Comparison of ENCODE assay signal across 15 cellular contexts in genomic region chrX:124737771-124738170, GRCh38.
DNase-seq lines count a peak whose midpoint lies in the region; ATAC-seq and TF ChIP-seq lines count a peak whose summit lies in the region.
"Had no signal": no experiment of that assay in that cellular context is flagged by ENCODE, and none has a peak within 500 bp of the region (broad histone marks: within the 10 kb centered on the region; RNA-seq: fewer than 3 reads in every experiment).

No MANE protein-coding gene starts in this region.

- H3K27me3 ChIP-seq in DND-41 (ENCODE audit: insufficient read depth, low read length, poor library complexity) (no peaks in the 10 kb centered on the region), H9 (ENCODE audit: insufficient read depth, low read length) (no peaks in the 10 kb centered on the region), MG63 (no peaks in the 10 kb centered on the region), adrenal gland (peaks cover 3% of the 10 kb centered on the region)
- no peaks in the 10 kb centered on the region for H3K27me3 ChIP-seq in naive thymus-derived CD4-positive, alpha-beta T cell (ENCODE audit: control insufficient read depth in 2 of 2, insufficient read depth in 2 of 2, low read length in 2 of 2)
- H3K27me3 ChIP-seq: Peyer's patch had no signal

- H3K9me3 Mint-ChIP-seq in H9 (peaks cover 0 to 2% of the 10 kb centered on the region in 2 experiments; a peak in 2 of 5 replicates), WTC11 (no peaks in the 10 kb centered on the region)
- peaks cover 0 to 3% (median 0%) of the 10 kb centered on the region in 11 donors for H3K9me3 Mint-ChIP-seq in naive thymus-derived CD4-positive, alpha-beta T cell

- H3K4me1 Mint-ChIP-seq in H9 (peaks cover 61 to 62% of the 10 kb centered on the region in 2 experiments), WTC11 (peaks cover 67% of the 10 kb centered on the region)
- H3K4me1 Mint-ChIP-seq in naive thymus-derived CD4-positive, alpha-beta T cell, result peaks cover 7 to 46% (median 34%) of the 10 kb centered on the region in 7 donors

- H3K4me2 ChIP-seq in DND-41 (ENCODE audit: insufficient read depth, low read length) (peak overlapping the region; percentile 83), H9 (ENCODE audit: insufficient read depth, insufficient read length, low read length) (peak overlapping the region; percentile 39)
- H3K4me2 ChIP-seq: BLaER1 had no signal

- no peaks in the 10 kb centered on the region for H3K23me2 ChIP-seq in H9 (ENCODE audit: insufficient read length, low read depth, low read length, poor library complexity, severe bottlenecking)

- H3K79me2 ChIP-seq in DND-41 (ENCODE audit: insufficient read depth, low read length) (no peaks in the 10 kb centered on the region), H9 (ENCODE audit: insufficient read depth, low read length) (no peaks in the 10 kb centered on the region)

- H3T11ph ChIP-seq in H9 (ENCODE audit: low read length), result no peak overlapping the region

- H2AFZ ChIP-seq in DND-41 (ENCODE audit: low read depth, low read length) (no peak overlapping the region), H9 (ENCODE audit: low read length) (no peak overlapping the region)

- no CpG with 5 or more reads among the region's 4 CpGs for WGBS in H9 (ENCODE audit: extremely low coverage, insufficient read length, low lambda C conversion rate)
- 39 to 54% (median 47%) methylated on average over 3 to 4 of the region's 4 CpGs for WGBS in adrenal gland, 4 donors

- H3K36me3 Mint-ChIP-seq in H9 (ENCODE audit: insufficient read depth in 1 of 3, low read depth in 3 of 3), result no peaks in the 10 kb centered on the region; a peak in 3 of 7 replicates
- H3K36me3 Mint-ChIP-seq in WTC11, result no peaks in the 10 kb centered on the region
- peaks cover 0 to 5% (median 0%) of the 10 kb centered on the region in 5 donors for H3K36me3 Mint-ChIP-seq in naive thymus-derived CD4-positive, alpha-beta T cell

- no peak overlapping the region for H4K91ac ChIP-seq in H9 (ENCODE audit: insufficient read length, low read depth, low read length)

- no peak overlapping the region for H3K23ac ChIP-seq in H9 (ENCODE audit: insufficient read length, low read depth, low read length)

- no peak overlapping the region for H2AK5ac ChIP-seq in H9 (ENCODE audit: insufficient read length, low read length)

- peak overlapping the region; percentile 87 for H3K27ac ChIP-seq in DND-41 (ENCODE audit: low read length)
- peak overlapping the region; percentile 83 for H3K27ac ChIP-seq in H9 (ENCODE audit: insufficient read length, low read depth, low read length)
- H3K27ac ChIP-seq in naive thymus-derived CD4-positive, alpha-beta T cell (ENCODE audit: low read depth, low read length), result no peak overlapping the region
- H3K27ac ChIP-seq in adrenal gland, result no peak overlapping the region
- H3K27ac ChIP-seq: BLaER1, Peyer's patch had no signal

- H3K27ac Mint-ChIP-seq in H9 (peak overlapping the region; percentile 58 to 96 (median 85); a peak in 6 of 7 replicates), WTC11 (peak overlapping the region; percentile 96)
- peak overlapping the region in 8 of 9 donors; percentile 81 to 93 (median 86) for H3K27ac Mint-ChIP-seq in naive thymus-derived CD4-positive, alpha-beta T cell

- H3K27me3 Mint-ChIP-seq in H9 (ENCODE audit: low read depth) (no peaks in the 10 kb centered on the region), WTC11 (ENCODE audit: low read depth) (no peaks in the 10 kb centered on the region)
- H3K27me3 Mint-ChIP-seq in naive thymus-derived CD4-positive, alpha-beta T cell, result no peaks in the 10 kb centered on the region

- H2BK5ac ChIP-seq in H9 (ENCODE audit: insufficient read length, low read length), result no peak overlapping the region

- no peak overlapping the region for H2BK12ac ChIP-seq in H9 (ENCODE audit: insufficient read length, low read depth, low read length)

- H3K9ac ChIP-seq in DND-41 (ENCODE audit: low read depth, low read length) (no peak overlapping the region), H9 (ENCODE audit: extremely low read depth, insufficient read length, low read length) (no peak overlapping the region)
- H3K9ac ChIP-seq: BLaER1 had no signal

- no peak overlapping the region for H2BK20ac ChIP-seq in H9 (ENCODE audit: low read depth, low read length, poor library complexity, severe bottlenecking)

- H3K9me3 ChIP-seq in DND-41 (ENCODE audit: insufficient read depth, low read length, severe bottlenecking) (no peaks in the 10 kb centered on the region), H9 (ENCODE audit: control insufficient read depth, low read depth, low read length) (no peaks in the 10 kb centered on the region), MG63 (no peaks in the 10 kb centered on the region), adrenal gland (replicated peaks in 1 of 3) (no peaks in the 10 kb centered on the region)
- no peaks in the 10 kb centered on the region for H3K9me3 ChIP-seq in naive thymus-derived CD4-positive, alpha-beta T cell (ENCODE audit: control insufficient read depth in 2 of 3, low read length in 3 of 3)
- H3K9me3 ChIP-seq: BLaER1, Peyer's patch had no signal

- no peaks in the 10 kb centered on the region for H3K79me1 ChIP-seq in H9 (ENCODE audit: insufficient read depth, low read depth, low read length, poor library complexity, severe bottlenecking)

- POLR2A ChIA-PET in WTC11 (lab: Charles Lee), result no interaction called here
- POLR2A ChIA-PET in naive thymus-derived CD4-positive, alpha-beta T cell (lab: Charles Lee), result no interaction called here

- intact Hi-C loops in naive thymus-derived CD4-positive, alpha-beta T cell (cut with micrococcal nuclease), result loop anchor here in 1 of 2 donors (1.0 to 5.0 kb wide), 5 partner anchors 9 to 775 kb away; partner anchors contain the start of gene STAG2
- intact Hi-C loops in adrenal gland (cut with DNase I), result no loop called here

- H3K36me3 ChIP-seq in DND-41 (ENCODE audit: insufficient read depth, low read length), result no peaks in the 10 kb centered on the region
- no peaks in the 10 kb centered on the region for H3K36me3 ChIP-seq in naive thymus-derived CD4-positive, alpha-beta T cell (ENCODE audit: control insufficient read depth in 2 of 3, insufficient read depth in 3 of 3, low read length in 3 of 3)
- no peaks in the 10 kb centered on the region for H3K36me3 ChIP-seq in MG63
- no peaks in the 10 kb centered on the region for H3K36me3 ChIP-seq in adrenal gland (replicated peaks in 1 of 2)
- H3K36me3 ChIP-seq: BLaER1, Peyer's patch had no signal

- H3K14ac ChIP-seq in H9 (ENCODE audit: insufficient read depth, low read length), result no peak overlapping the region

- DNase-seq in DND-41 (no peak), H9 (peak; percentile 28), WTC11 (ENCODE audit: low spot score) (no peak), MG63 (no peak), adrenal gland (no peak)
- no peak for DNase-seq in naive thymus-derived CD4-positive, alpha-beta T cell
- DNase-seq: CD8-positive, alpha-beta memory T cell; NCI-H1105; NCI-H1694; NCI-H748 treated with DMSO at 0.1 percent for 48 hours; NK-92 treated with Interleukin-12 subunit alpha and Interleukin-12 subunit beta, amount 100 ng/mL, for 24 hours; Peyer's patch had no signal

- H3K4me3 Mint-ChIP-seq in H9 (peak overlapping the region in 1 of 2 experiments; percentile 61; a peak in 4 of 5 replicates), WTC11 (no peak overlapping the region; the same call in 1 of the 2 replicates)
- H3K4me3 Mint-ChIP-seq in naive thymus-derived CD4-positive, alpha-beta T cell, result peak overlapping the region in 5 of 10 donors; percentile 12 to 79 (median 78)

- H3K4me3 ChIP-seq in DND-41 (ENCODE audit: low read depth in 1 of 2, low read length in 2 of 2) (no peak overlapping the region; a peak in 1 of 4 replicates), MG63 (no peak overlapping the region), adrenal gland (no peak overlapping the region)
- peak overlapping the region; percentile 13 for H3K4me3 ChIP-seq in naive thymus-derived CD4-positive, alpha-beta T cell (ENCODE audit: low read length)
- H3K4me3 ChIP-seq: BLaER1, Peyer's patch had no signal

- CTCF ChIA-PET in WTC11 (lab: Charles Lee), result no interaction called here
- CTCF ChIA-PET in naive thymus-derived CD4-positive, alpha-beta T cell (lab: Charles Lee), result no interaction called here

- TF ChIP-seq CTCF in DND-41 (IDR thresholded peaks at IDR 0.05; ENCODE audit: borderline replicate concordance, extremely low read depth, low read length, poor library complexity, severe bottlenecking), result no peak
- no peak for TF ChIP-seq CTCF in H9 (conservative IDR thresholded peaks at IDR 0.05)
- no peak for TF ChIP-seq CTCF in WTC11 (IDR thresholded peaks at IDR 0.05)
- no peak for TF ChIP-seq CTCF in adrenal gland (IDR thresholded peaks at IDR 0.05)

- H3K4ac ChIP-seq in H9 (ENCODE audit: low read depth, low read length), result no peak overlapping the region

- H3K4me1 ChIP-seq in DND-41 (ENCODE audit: insufficient read depth, low read length) (peaks cover 40% of the 10 kb centered on the region), H9 (ENCODE audit: insufficient read depth, low read length) (peaks cover 2% of the 10 kb centered on the region; the same call in 1 of the 2 replicates), adrenal gland (replicated peaks in 1 of 2) (no peaks in the 10 kb centered on the region)
- peaks cover 10 to 17% of the 10 kb centered on the region in 2 donors for H3K4me1 ChIP-seq in naive thymus-derived CD4-positive, alpha-beta T cell (ENCODE audit: control insufficient read depth in 2 of 2, insufficient read depth in 2 of 2, low read length in 2 of 2)
- H3K4me1 ChIP-seq: BLaER1, Peyer's patch had no signal

- H3K18ac ChIP-seq in H9 (ENCODE audit: insufficient read length, low read depth, low read length), result no peak overlapping the region

- TF ChIP-seq POLR2A in adrenal gland (IDR thresholded peaks at IDR 0.05), result no peak

- H4K20me1 ChIP-seq in DND-41 (ENCODE audit: insufficient read depth, low read length) (no peaks in the 10 kb centered on the region), H9 (ENCODE audit: control insufficient read depth, insufficient read depth, insufficient read length) (no peaks in the 10 kb centered on the region)
- H4K20me1 ChIP-seq: BLaER1 had no signal

- no peak overlapping the region for H4K5ac ChIP-seq in H9 (ENCODE audit: insufficient read length, low read depth, low read length)

- H2BK15ac ChIP-seq in H9 (ENCODE audit: low read depth, low read length), result no peak overlapping the region

- no peak overlapping the region for H4K8ac ChIP-seq in H9 (replicated peaks; ENCODE audit: insufficient read length, low read depth, low read length)

- no peak overlapping the region for H2BK120ac ChIP-seq in H9 (ENCODE audit: low read depth, low read length, poor library complexity, severe bottlenecking)

- H3K56ac ChIP-seq in H9 (ENCODE audit: insufficient read length, low read depth, low read length), result no peak overlapping the region

- ATAC-seq in DND-41 (ENCODE audit: insufficient read depth, low read depth) (no peak), WTC11 (peak; percentile 19; the same call in 1 of the 2 replicates), HG02642 (IDR thresholded peaks at IDR 0.05; ENCODE audit: poor library complexity, unreplicated experiment) (no peak), HG03354 (IDR thresholded peaks at IDR 0.05; ENCODE audit: poor library complexity, severe bottlenecking, unreplicated experiment) (no peak)
- no peak for ATAC-seq in naive thymus-derived CD4-positive, alpha-beta T cell

Comparison
In these comparisons a context has a peak if more than half of its experiments do, and no peak if none do; other contexts are left out.
1. H3K27ac ChIP-seq: peak in DND-41 (single experiment) and H9 (single experiment); none in naive thymus-derived CD4-positive, alpha-beta T cell (single experiment) and adrenal gland (0 of 5).
2. Peak in every context shown above with its lines, with median percentiles within 50 percentile points of each other: H3K27ac Mint-ChIP-seq.